Comparison of ENCODE assay signal across 1 cellular context in the genomic region with DNA sequence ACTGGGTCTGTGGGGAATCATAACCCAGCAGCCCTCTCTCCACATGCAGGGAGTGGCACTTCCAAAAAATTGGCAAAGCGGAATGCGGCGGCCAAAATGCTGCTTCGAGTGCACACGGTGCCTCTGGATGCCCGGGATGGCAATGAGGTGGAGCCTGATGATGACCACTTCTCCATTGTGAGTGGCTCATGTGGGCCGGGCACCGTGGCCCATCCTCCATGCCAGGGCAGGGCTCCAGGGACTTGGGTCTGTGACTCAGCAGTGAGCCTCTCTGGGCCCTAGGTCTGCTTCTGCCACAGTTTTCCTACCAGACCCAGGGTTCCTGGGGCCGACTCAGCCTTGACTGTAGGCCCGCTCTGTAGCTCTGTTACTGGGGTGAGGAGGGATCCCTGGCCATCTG.
TF ChIP-seq lines count a peak whose summit lies in the region.

No MANE protein-coding gene starts in this region.

TF ChIP-seq in IMR-90, 13 proteins besides CTCF, POLR2A, EP300 and RAD21 (continued from another document):
- no peak for TF ChIP-seq MAZ (IDR thresholded peaks at IDR 0.05; ENCODE audit: borderline replicate concordance, low read depth, low read length)
- TF ChIP-seq BHLHE40 (IDR thresholded peaks at IDR 0.05; ENCODE audit: low read depth, low read length), result no peak
- no peak for TF ChIP-seq CEBPB (IDR thresholded peaks at IDR 0.05; ENCODE audit: low read depth, low read length)
- TF ChIP-seq, protein P1, sequence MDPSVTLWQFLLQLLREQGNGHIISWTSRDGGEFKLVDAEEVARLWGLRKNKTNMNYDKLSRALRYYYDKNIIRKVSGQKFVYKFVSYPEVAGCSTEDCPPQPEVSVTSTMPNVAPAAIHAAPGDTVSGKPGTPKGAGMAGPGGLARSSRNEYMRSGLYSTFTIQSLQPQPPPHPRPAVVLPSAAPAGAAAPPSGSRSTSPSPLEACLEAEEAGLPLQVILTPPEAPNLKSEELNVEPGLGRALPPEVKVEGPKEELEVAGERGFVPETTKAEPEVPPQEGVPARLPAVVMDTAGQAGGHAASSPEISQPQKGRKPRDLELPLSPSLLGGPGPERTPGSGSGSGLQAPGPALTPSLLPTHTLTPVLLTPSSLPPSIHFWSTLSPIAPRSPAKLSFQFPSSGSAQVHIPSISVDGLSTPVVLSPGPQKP (IDR thresholded peaks at IDR 0.05; ENCODE audit: borderline replicate concordance, low read depth, low read length), result no peak
- no peak for TF ChIP-seq RFX5 (IDR thresholded peaks at IDR 0.05; ENCODE audit: low read depth, low read length)
- no peak for TF ChIP-seq CHD1 (IDR thresholded peaks at IDR 0.05; ENCODE audit: low read depth, low read length)
